In genomic region chr19:41872384-41872774, GRCh38 we compare ENCODE assay signal across 2 cellular contexts.
TF ChIP-seq lines count a peak whose summit lies in the region.

No MANE protein-coding gene starts in this region.

TF ChIP-seq in SK-N-SH treated with all-trans-retinoic acid at 6 μM for 48 hours, 23 proteins besides CTCF, POLR2A, EP300 and RAD21:
- TF ChIP-seq ZFP3 (CRISPR knock-in tag; IDR thresholded peaks at IDR 0.05): peak; percentile 95
- no peak; the same call in 1 of the 2 replicates for TF ChIP-seq GLIS3 (CRISPR knock-in tag; IDR thresholded peaks at IDR 0.05)
- 0 out of 2 replicates have a peak, but pooled peaks have one; percentile 8 for TF ChIP-seq PATZ1 (CRISPR knock-in tag; IDR thresholded peaks at IDR 0.05; ENCODE audit: borderline replicate concordance)

TF ChIP-seq in endothelial cell of umbilical vein, 7 proteins besides CTCF, POLR2A, EP300 and RAD21:
- TF ChIP-seq JUN (IDR thresholded peaks at IDR 0.05; ENCODE audit: borderline replicate concordance, insufficient read depth, insufficient read length, low read depth): no peak
- TF ChIP-seq POLR2AphosphoS5 (IDR thresholded peaks at IDR 0.05; ENCODE audit: insufficient read depth, low read depth, low read length): no peak
- TF ChIP-seq EZH2 (IDR thresholded peaks at IDR 0.05; ENCODE audit: borderline replicate concordance, low read depth, low read length, severe bottlenecking): no peak
- TF ChIP-seq, protein P1, sequence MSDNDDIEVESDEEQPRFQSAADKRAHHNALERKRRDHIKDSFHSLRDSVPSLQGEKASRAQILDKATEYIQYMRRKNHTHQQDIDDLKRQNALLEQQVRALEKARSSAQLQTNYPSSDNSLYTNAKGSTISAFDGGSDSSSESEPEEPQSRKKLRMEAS (IDR thresholded peaks at IDR 0.05; ENCODE audit: insufficient read depth, insufficient read length): no peak
- TF ChIP-seq MYC (IDR thresholded peaks at IDR 0.05; ENCODE audit: low read depth, low read length): no peak
- no peak for TF ChIP-seq GATA2 (IDR thresholded peaks at IDR 0.05; ENCODE audit: insufficient read depth, insufficient read length, low read depth, low read length)
- TF ChIP-seq FOS (IDR thresholded peaks at IDR 0.05; ENCODE audit: borderline replicate concordance, insufficient read depth, low read length): no peak
TF ChIP-seq in endothelial cell of umbilical vein: peak in this region for 0.
